In genomic region chr1:28258628-28259251, GRCh38 we compare ENCODE assay signal across 8 cellular contexts. TPM values are rescaled to one million over a fixed set of nuclear protein-coding genes. Genes with fewer than 3 reads are reported as not detected.
A peak's percentile ranks its signal among the peaks of the same experiment; 100 is the strongest.
DNase-seq lines count a peak whose midpoint lies in the region; ATAC-seq and TF ChIP-seq lines count a peak whose summit lies in the region.

No MANE protein-coding gene starts in this region.

- peak; percentile 12 for ATAC-seq in GM21825 (IDR thresholded peaks at IDR 0.05; ENCODE audit: unreplicated experiment)

- DNase-seq in SJSA1 (ENCODE audit: low read depth in 1 of 2, low spot score in 2 of 2) (no peak), esophagus muscularis mucosa (ENCODE audit: extremely low spot score) (no peak), NCI-H510A (lab: John Stamatoyannopoulos, UW) (no peak), NCI-H524 treated with DMSO at 0.1 percent for 48 hours (lab: John Stamatoyannopoulos, UW) (no peak), NCI-H82 treated with DMSO at 0.1 percent for 48 hours (lab: John Stamatoyannopoulos, UW; ENCODE audit: unreplicated experiment) (no peak), retina (no peak)

- peak overlapping the region; percentile 65 for H3K4me2 ChIP-seq in skeletal muscle satellite cell (ENCODE audit: low read length)

- H3K4me3 ChIP-seq in SJSA1, result no peak overlapping the region; the same call in 1 of the 2 replicates
- H3K4me3 ChIP-seq in esophagus muscularis mucosa, result peak overlapping the region; percentile 89 to 100 (median 95)
- peak overlapping the region; percentile 37 for H3K4me3 ChIP-seq in skeletal muscle satellite cell (ENCODE audit: low read length)

- peak overlapping the region; percentile 45 for H3K9ac ChIP-seq in skeletal muscle satellite cell (ENCODE audit: low read depth, low read length)

- H3K36me3 ChIP-seq in SJSA1 (peaks cover 11% of the 10 kb centered on the region), esophagus muscularis mucosa (no peaks in the 10 kb centered on the region), skeletal muscle satellite cell (ENCODE audit: insufficient read depth, low read length) (no peaks in the 10 kb centered on the region)

- 9% methylated on average over 12 of the region's 12 CpGs for WGBS in esophagus muscularis mucosa

- peaks cover 17% of the 10 kb centered on the region for H3K4me1 ChIP-seq in SJSA1 (replicated peaks)
- peaks cover 16 to 43% (median 33%) of the 10 kb centered on the region in 4 donors for H3K4me1 ChIP-seq in esophagus muscularis mucosa
- peaks cover 17% of the 10 kb centered on the region for H3K4me1 ChIP-seq in skeletal muscle satellite cell (ENCODE audit: control insufficient read depth, insufficient read depth, low read length)

- H3K9me3 ChIP-seq in SJSA1 (replicated peaks) (no peaks in the 10 kb centered on the region), esophagus muscularis mucosa (no peaks in the 10 kb centered on the region), skeletal muscle satellite cell (replicated peaks; ENCODE audit: low read length) (no peaks in the 10 kb centered on the region)

- H3K27ac ChIP-seq in SJSA1 (peak overlapping the region; percentile 82), esophagus muscularis mucosa (replicated peaks in 1 of 4) (peak overlapping the region; percentile 44 to 97 (median 76))

- no peak for TF ChIP-seq CTCF in esophagus muscularis mucosa (IDR thresholded peaks at IDR 0.05)

- intact Hi-C loops in esophagus muscularis mucosa (cut with DNase I), result loop anchor here (2.0 kb wide), 1 partner anchor 110 kb away; the partner anchor contains the start of gene PHACTR4

- TF ChIP-seq EP300 in esophagus muscularis mucosa (IDR thresholded peaks at IDR 0.05), result no peak

- H3K27me3 ChIP-seq in SJSA1 (replicated peaks) (no peaks in the 10 kb centered on the region), esophagus muscularis mucosa (no peaks in the 10 kb centered on the region), skeletal muscle satellite cell (ENCODE audit: control insufficient read depth, insufficient read depth, low read length) (no peaks in the 10 kb centered on the region)

- no peak for TF ChIP-seq POLR2A in esophagus muscularis mucosa (IDR thresholded peaks at IDR 0.05; ENCODE audit: low read depth)

RNA-seq across cellular contexts. Expression of gene SESN2, which starts 0.6 kb away (rescaled TPM):
- 14.7 and 16.0 TPM in 2 replicates for total RNA-seq in SJSA1 (2014; rRNA removed; shearing (Covaris generic))
- total RNA-seq in esophagus muscularis mucosa, result 10 to 100 TPM in 3 of 4 donors, 1 to 10 TPM in 1; 7.5 to 16.4 (median 11.9) TPM
- total RNA-seq in skeletal muscle satellite cell (2012; rRNA removed), result 26.0 and 33.7 TPM in 2 replicates

RNA-seq across cellular contexts. Expression of gene ATP5IF1, which starts 22.8 kb away (rescaled TPM):
- total RNA-seq in SJSA1 (2014; rRNA removed; shearing (Covaris generic)), result 225 and 252 TPM in 2 replicates
- total RNA-seq in esophagus muscularis mucosa, result 100 to 1,000 TPM; 125 to 174 (median 126) TPM
- 71.9 and 108 TPM in 2 replicates for total RNA-seq in skeletal muscle satellite cell (2012; rRNA removed)

RNA-seq across cellular contexts. Expression of gene DNAJC8, which starts 25.9 kb away (rescaled TPM):
- total RNA-seq in SJSA1 (2014; rRNA removed; shearing (Covaris generic)), result 116 and 191 TPM in 2 replicates
- total RNA-seq in esophagus muscularis mucosa, result 10 to 100 TPM; 60.9 to 83.0 (median 73.0) TPM
- 60.9 and 61.9 TPM in 2 replicates for total RNA-seq in skeletal muscle satellite cell (2012; rRNA removed)
